1 cellular context compared by ENCODE assay signal in genomic region chr20:59063358-59064213, GRCh38.
A peak's percentile ranks its signal among the peaks of the same experiment; 100 is the strongest.
TF ChIP-seq lines count a peak whose summit lies in the region.

No MANE protein-coding gene starts in this region.

TF ChIP-seq in HEK293, 187 proteins besides CTCF, POLR2A, EP300 and RAD21 (continued from another document and continues in another):
- TF ChIP-seq ZNF518A (tag by site-specific recombination; conservative IDR thresholded peaks at IDR 0.05; ENCODE audit: low read depth) (no peak), ELK4 (IDR thresholded peaks at IDR 0.05; ENCODE audit: borderline replicate concordance, low read depth, low read length) (no peak), ZNF266 (tag by site-specific recombination; IDR thresholded peaks at IDR 0.05; ENCODE audit: low read depth) (no peak), ZNF548 (tag by site-specific recombination; IDR thresholded peaks at IDR 0.05) (no peak), ATF2 (tag by site-specific recombination; IDR thresholded peaks at IDR 0.05; ENCODE audit: low read depth) (peak; percentile 98), GFI1B (tag by site-specific recombination; IDR thresholded peaks at IDR 0.05) (peak; percentile 82), ZNF433 (tag by site-specific recombination; IDR thresholded peaks at IDR 0.05; ENCODE audit: low read depth) (no peak), ZNF121 (tag by site-specific recombination; IDR thresholded peaks at IDR 0.05) (no peak), BCL11B (tag by site-specific recombination; IDR thresholded peaks at IDR 0.05; ENCODE audit: low read depth) (no peak), ZNF302 (tag by site-specific recombination; IDR thresholded peaks at IDR 0.05; ENCODE audit: low read depth) (no peak), ZNF600 (tag by site-specific recombination; IDR thresholded peaks at IDR 0.05) (peak; percentile 91), ZNF274 (IDR thresholded peaks at IDR 0.05; ENCODE audit: low read length) (no peak), ZNF274 (tag by site-specific recombination; IDR thresholded peaks at IDR 0.05; ENCODE audit: borderline replicate concordance) (no peak), ZNF544 (tag by site-specific recombination; IDR thresholded peaks at IDR 0.05) (no peak), ZNF292 (tag by site-specific recombination; IDR thresholded peaks at IDR 0.05; ENCODE audit: borderline replicate concordance, low read depth) (no peak), PRDM4 (tag by site-specific recombination; IDR thresholded peaks at IDR 0.05) (no peak), ZSCAN23 (tag by site-specific recombination; IDR thresholded peaks at IDR 0.05) (no peak), ZNF530 (tag by site-specific recombination; IDR thresholded peaks at IDR 0.05; ENCODE audit: low read depth) (no peak), MEIS1 (CRISPR knock-in tag; IDR thresholded peaks at IDR 0.05; ENCODE audit: borderline replicate concordance) (no peak), PRDM6 (tag by site-specific recombination; IDR thresholded peaks at IDR 0.05) (peak; percentile 57), PRDM1 (tag by site-specific recombination; IDR thresholded peaks at IDR 0.05) (peak; percentile 86), ZNF280D (tag by site-specific recombination; IDR thresholded peaks at IDR 0.05) (no peak), ZNF529 (tag by site-specific recombination; IDR thresholded peaks at IDR 0.05; ENCODE audit: insufficient replicate concordance) (no peak), YY2 (tag by site-specific recombination; IDR thresholded peaks at IDR 0.05) (no peak), TSHZ1 (tag by site-specific recombination; IDR thresholded peaks at IDR 0.05; ENCODE audit: borderline replicate concordance) (peak; percentile 80; the same call in 1 of the 2 replicates), ZNF561 (tag by site-specific recombination; IDR thresholded peaks at IDR 0.05; ENCODE audit: borderline replicate concordance) (no peak), ZBTB7A (tag by site-specific recombination; IDR thresholded peaks at IDR 0.05; ENCODE audit: low read depth) (no peak), ZNF585B (tag by site-specific recombination; IDR thresholded peaks at IDR 0.05) (no peak), EGR2 (tag by site-specific recombination; IDR thresholded peaks at IDR 0.05; ENCODE audit: low read depth) (peak; percentile 94), HOXC10 (CRISPR knock-in tag; IDR thresholded peaks at IDR 0.05) (no peak), ZNF37A (tag by site-specific recombination; IDR thresholded peaks at IDR 0.05) (no peak), ZNF114 (tag by site-specific recombination; IDR thresholded peaks at IDR 0.05) (no peak), ZNF23 (tag by site-specific recombination; IDR thresholded peaks at IDR 0.05; ENCODE audit: borderline replicate concordance) (no peak), ZNF664 (tag by site-specific recombination; IDR thresholded peaks at IDR 0.05) (no peak), ZNF24 (tag by site-specific recombination; IDR thresholded peaks at IDR 0.05) (peak; percentile 30; the same call in 1 of the 2 replicates), ZNF169 (tag by site-specific recombination; IDR thresholded peaks at IDR 0.05) (no peak), SALL2 (tag by site-specific recombination; IDR thresholded peaks at IDR 0.05; ENCODE audit: borderline replicate concordance) (no peak), ZNF426 (tag by site-specific recombination; IDR thresholded peaks at IDR 0.05) (no peak), ZNF26 (tag by site-specific recombination; IDR thresholded peaks at IDR 0.05) (no peak), KLF1 (tag by site-specific recombination; IDR thresholded peaks at IDR 0.05) (no peak; the same call in 1 of the 2 replicates), ZNF223 (tag by site-specific recombination; IDR thresholded peaks at IDR 0.05) (no peak), ZIC2 (tag by site-specific recombination; IDR thresholded peaks at IDR 0.05) (no peak), ZNF624 (tag by site-specific recombination; IDR thresholded peaks at IDR 0.05) (no peak), ZNF629 (tag by site-specific recombination; IDR thresholded peaks at IDR 0.05) (peak; percentile 98), ZNF658 (tag by site-specific recombination; IDR thresholded peaks at IDR 0.05) (no peak), ZNF324 (tag by site-specific recombination; IDR thresholded peaks at IDR 0.05) (no peak)
